ENCODE assay signal across 6 cellular contexts in the genomic region with DNA sequence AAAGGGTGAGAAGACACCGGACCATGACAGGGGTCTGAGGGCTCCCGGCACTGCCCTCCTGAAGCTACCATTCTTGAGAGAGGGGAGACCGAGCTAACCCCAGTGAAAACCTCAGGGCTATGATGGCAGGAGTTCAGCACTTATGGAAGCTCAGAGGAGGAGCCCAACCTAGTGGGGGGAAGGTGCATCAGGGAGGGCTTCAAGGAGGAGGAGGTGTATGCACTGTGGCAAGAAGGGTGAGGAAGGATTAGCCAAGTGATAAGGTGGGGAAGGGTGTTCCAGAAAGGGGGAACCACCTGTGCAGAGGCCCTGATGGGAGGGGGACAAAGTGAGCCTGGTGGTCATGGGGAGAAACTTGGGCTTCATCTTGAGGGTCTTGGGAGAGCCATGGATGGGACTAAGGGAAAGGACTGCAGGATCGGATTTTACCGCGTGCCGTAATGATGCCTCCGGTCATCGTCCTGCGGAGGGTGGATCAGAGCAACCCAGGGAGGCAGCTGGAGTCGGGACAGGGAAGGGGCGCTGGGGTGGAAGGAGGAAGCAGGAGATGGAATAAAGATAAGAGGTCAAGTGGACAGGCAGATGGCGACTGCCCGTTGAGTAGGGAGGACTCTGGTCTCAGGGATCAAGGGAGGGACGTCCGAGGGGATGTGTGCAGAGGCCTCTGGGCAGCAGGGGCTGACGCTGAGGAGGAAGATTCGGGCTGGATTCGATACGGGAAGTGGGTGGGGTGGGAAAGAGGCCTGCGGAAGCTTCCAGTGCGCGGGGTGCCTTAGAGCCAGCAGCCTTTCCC.
DNase-seq lines count a peak whose midpoint lies in the region; TF ChIP-seq lines count a peak whose summit lies in the region.

No MANE protein-coding gene starts in this region.

- H3K9me3 ChIP-seq in SK-N-MC (ENCODE audit: low read depth, low read length) (no peaks in the 10 kb centered on the region), iPS-20b (ENCODE audit: insufficient read depth, low read depth, low read length) (peaks cover 5% of the 10 kb centered on the region)

- peak overlapping the region; percentile 82 for H3K4me3 ChIP-seq in ACC112 (ENCODE audit: low read depth, low read length)
- H3K4me3 ChIP-seq in SK-N-MC: peak overlapping the region; percentile 77
- H3K4me3 ChIP-seq in iPS-20b (ENCODE audit: low read length): peak overlapping the region; percentile 73

- no peaks in the 10 kb centered on the region for H3K4me1 ChIP-seq in ACC112 (ENCODE audit: control insufficient read depth, insufficient read depth, low read length, unreplicated experiment)
- H3K4me1 ChIP-seq in iPS-20b (ENCODE audit: insufficient read depth, low read length): no peaks in the 10 kb centered on the region

- H3K36me3 ChIP-seq in ACC112 (ENCODE audit: insufficient read depth, low read length) (no peaks in the 10 kb centered on the region), SK-N-MC (ENCODE audit: insufficient read depth, low read length) (no peaks in the 10 kb centered on the region), iPS-20b (ENCODE audit: insufficient read depth, low read depth, low read length) (no peaks in the 10 kb centered on the region)

- H3K27ac ChIP-seq in ACC112 (ENCODE audit: low read depth, low read length) (no peak overlapping the region), SK-N-MC (no peak overlapping the region), iPS-20b (ENCODE audit: low read length) (no peak overlapping the region)

- no peaks in the 10 kb centered on the region for H3K79me2 ChIP-seq in ACC112 (ENCODE audit: control insufficient read depth, insufficient read depth, low read length, unreplicated experiment)

- H3K9ac ChIP-seq in SK-N-MC (ENCODE audit: insufficient read length) (no peak overlapping the region), iPS-20b (ENCODE audit: low read depth, low read length) (peak overlapping the region; percentile 43; the same call in 1 of the 2 replicates)

- DNase-seq in SK-N-MC (ENCODE audit: low read depth, low spot score): no peak
- DNase-seq in SHP77 treated with DMSO at 0.1 percent for 48 hours (lab: John Stamatoyannopoulos, UW): no peak
- no peak for DNase-seq in GM13976 (ENCODE audit: low spot score)
- no peak for DNase-seq in SKM-1 treated with dmso at 0.1 percent for 144 hours (lab: John Stamatoyannopoulos, UW; ENCODE audit: unreplicated experiment)

- H3K27me3 ChIP-seq in ACC112 (ENCODE audit: insufficient read depth, low read length): peaks cover 32% of the 10 kb centered on the region
- peaks cover 51% of the 10 kb centered on the region for H3K27me3 ChIP-seq in iPS-20b (ENCODE audit: insufficient read depth, low read length)

- in situ Hi-C loops in GM13976 (cut with MboI; ENCODE audit: low sequenced_read_pairs, unreplicated experiment): no loop called here

- no peak overlapping the region for H2AFZ ChIP-seq in ACC112 (ENCODE audit: low read length, unreplicated experiment)

- no peak for TF ChIP-seq CTCF in GM13976 (IDR thresholded peaks at IDR 0.05; ENCODE audit: borderline replicate concordance, control extremely low read depth, extremely low read depth, insufficient read depth, missing control alignments)
